In the genomic region with DNA sequence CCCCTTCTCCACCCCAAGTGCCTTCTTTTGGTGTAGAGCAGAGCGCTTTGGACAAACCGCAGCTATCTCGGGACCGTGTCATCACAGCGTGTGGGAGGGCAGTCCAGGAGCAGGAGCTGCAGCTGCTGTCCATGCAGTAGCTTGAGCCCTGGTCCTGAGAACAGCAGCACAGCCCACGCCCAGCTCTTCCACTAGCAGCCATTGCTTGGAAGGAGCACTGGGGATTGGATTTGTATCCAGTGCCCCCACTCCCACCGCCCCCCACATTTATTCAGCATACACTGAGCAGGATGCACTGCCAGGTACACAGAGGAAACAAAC, we compare ENCODE assay signal across 15 cellular contexts.
DNase-seq lines count a peak whose midpoint lies in the region; ATAC-seq and TF ChIP-seq lines count a peak whose summit lies in the region.
"Had no signal": no experiment of that assay in that cellular context is flagged by ENCODE, and none has a peak within 500 bp of the region (broad histone marks: within the 10 kb centered on the region; RNA-seq: fewer than 3 reads in every experiment).

No MANE protein-coding gene starts in this region.

- BruUV-seq in mammary epithelial cell (replicated peaks; lab: Mats Ljungman, UMichigan), result no TSS peak

- CTCF ChIA-PET in mammary epithelial cell (lab: Charles Lee; ENCODE audit: low non-redundant PET), result interaction anchor here (0.6 kb wide), 1 partner anchor 17 kb away, joined by 5 read pairs; no protein-coding TSS in a partner anchor

- H3K4me2 ChIP-seq in mammary epithelial cell (ENCODE audit: insufficient read depth, low read depth, low read length), result no peak overlapping the region
- H3K4me2 ChIP-seq: hepatocyte had no signal

- H4K20me1 ChIP-seq in mammary epithelial cell (ENCODE audit: insufficient read depth, low read length), result no peaks in the 10 kb centered on the region

- no peak overlapping the region for H3K4me3 ChIP-seq in mammary epithelial cell (replicated peaks in 1 of 3; ENCODE audit: insufficient read depth in 1 of 3, low read depth in 2 of 3, low read length in 3 of 3)
- H3K4me3 ChIP-seq in mucosa of rectum (ENCODE audit: low read length in 2 of 2), result no peak overlapping the region
- H3K4me3 ChIP-seq: HAP-1, hepatocyte, tibial nerve had no signal

- intact Hi-C loops in Right ventricle myocardium superior (cut with DNase I) (loop anchor here (5.0 kb wide), 1 partner anchor 100 kb away; a partner anchor contains a TSS), cardiac septum (cut with DNase I) (loop anchor here (2.0 kb wide), 1 partner anchor 101 kb away; a partner anchor contains a TSS), mammary epithelial cell (cut with micrococcal nuclease) (no loop called here)

- 82% methylated on average over 6 of the region's 7 CpGs for WGBS in mammary epithelial cell (ENCODE audit: low coverage, missing lambda C conversion rate)

- H3K9ac ChIP-seq in mammary epithelial cell (ENCODE audit: insufficient read depth, low read length) (no peak overlapping the region), mucosa of rectum (ENCODE audit: low read depth in 1 of 2, low read length in 2 of 2) (peak overlapping the region; percentile 53 to 75)

- H3K4me1 ChIP-seq in mammary epithelial cell (ENCODE audit: insufficient read depth, low read length) (peaks cover 46% of the 10 kb centered on the region), mucosa of rectum (ENCODE audit: control insufficient read depth in 2 of 2, insufficient read depth in 2 of 2, low read length in 2 of 2) (peaks cover 62 to 82% of the 10 kb centered on the region in 2 donors)
- H3K4me1 ChIP-seq: HAP-1 had no signal

- dilution Hi-C loops in mammary epithelial cell (cut with HindIII; ENCODE audit: low sequenced_read_pairs), result loop anchor here (5.0 kb wide), 1 partner anchor 150 kb away; no protein-coding TSS in a partner anchor

- H2AFZ ChIP-seq in mammary epithelial cell (ENCODE audit: low read depth, low read length), result no peak overlapping the region
- H2AFZ ChIP-seq: hepatocyte had no signal

- H3K9me3 ChIP-seq in mammary epithelial cell (replicated peaks; ENCODE audit: insufficient read depth, low read length) (no peaks in the 10 kb centered on the region), mucosa of rectum (ENCODE audit: control insufficient read depth in 2 of 2, low read length in 2 of 2) (no peaks in the 10 kb centered on the region)
- H3K9me3 ChIP-seq: HAP-1, tibial nerve had no signal

- in situ Hi-C loops in mammary epithelial cell (cut with MboI; ENCODE audit: low sequenced_read_pairs in 2 of 2), result loop anchor here in 1 of 2 donors (5.0 to 10.0 kb wide), 2 partner anchors 97 to 150 kb away; a partner anchor contains a TSS

- no peaks in the 10 kb centered on the region for H3K27me3 ChIP-seq in mammary epithelial cell (ENCODE audit: insufficient read depth, low read length)
- H3K27me3 ChIP-seq in mucosa of rectum (ENCODE audit: control insufficient read depth in 2 of 2, insufficient read depth in 2 of 2, low read length in 2 of 2), result no peaks in the 10 kb centered on the region
- H3K27me3 ChIP-seq: hepatocyte, tibial nerve had no signal

- TF ChIP-seq CTCF in mammary epithelial cell (conservative IDR thresholded peaks at IDR 0.05 in 1 of 2, IDR thresholded peaks at IDR 0.05 in 1 of 2; ENCODE audit: extremely low read depth in 1 of 2, insufficient read depth in 1 of 2, low read depth in 1 of 2, low read length in 2 of 2), result no peak

- H3K36me3 ChIP-seq in mammary epithelial cell (ENCODE audit: insufficient read depth, low read length) (no peaks in the 10 kb centered on the region), mucosa of rectum (ENCODE audit: control insufficient read depth in 2 of 2, insufficient read depth in 2 of 2, low read length in 2 of 2) (no peaks in the 10 kb centered on the region)
- H3K36me3 ChIP-seq: HAP-1, tibial nerve had no signal

- no peaks in the 10 kb centered on the region for H3K79me2 ChIP-seq in mammary epithelial cell (ENCODE audit: insufficient read depth, low read length)

- DNase-seq in Right ventricle myocardium superior, result peak; percentile 64
- DNase-seq in cardiac septum (ENCODE audit: low spot score), result no peak
- peak; percentile 54 for DNase-seq in mammary epithelial cell
- no peak for DNase-seq in retina
- no peak for DNase-seq in NCI-H345 (lab: John Stamatoyannopoulos, UW)
- no peak for DNase-seq in GM19240 (ENCODE audit: insufficient read length, low spot score)
- DNase-seq: ACHN; activated CD4-positive, alpha-beta T cell treated with anti-CD3 and anti-CD28 coated beads for 4 hours; mesendoderm; NCI-H1092 treated with DMSO at 0.1 percent for 48 hours had no signal

- H3K27ac ChIP-seq in mammary epithelial cell (ENCODE audit: insufficient read depth, low read depth, low read length) (peak overlapping the region; percentile 60), mucosa of rectum (ENCODE audit: low read depth in 2 of 2, low read length in 2 of 2) (peak overlapping the region; percentile 67 to 95)
- H3K27ac ChIP-seq: hepatocyte had no signal

- ATAC-seq in Right ventricle myocardium superior (ENCODE audit: poor library complexity) (peak; percentile 38), GM19467 (IDR thresholded peaks at IDR 0.05; ENCODE audit: unreplicated experiment) (no peak)

Comparison
In these comparisons a context has a peak if more than half of its experiments do, and no peak if none do; other contexts are left out.
1. DNase-seq: peak in Right ventricle myocardium superior (single experiment) and mammary epithelial cell (single experiment); none in cardiac septum (single experiment), retina (single experiment), NCI-H345 (single experiment) and GM19240 (single experiment).